Comparison of ENCODE assay signal across 1 cellular context in genomic region chr20:36547186-36548005, GRCh38.
TF ChIP-seq lines count a peak whose summit lies in the region.

No MANE protein-coding gene starts in this region.

TF ChIP-seq in GM23338, 12 proteins besides CTCF, POLR2A, EP300 and RAD21 (continued from another document):
- no peak for TF ChIP-seq ZNF331 (CRISPR knock-in tag; IDR thresholded peaks at IDR 0.05; ENCODE audit: low read depth)
- TF ChIP-seq CREB1 (CRISPR knock-in tag; IDR thresholded peaks at IDR 0.05; ENCODE audit: low read depth): no peak
- no peak for TF ChIP-seq NANOG (IDR thresholded peaks at IDR 0.05; ENCODE audit: borderline replicate concordance)
- TF ChIP-seq ZNF114 (CRISPR knock-in tag; IDR thresholded peaks at IDR 0.05): no peak
- no peak for TF ChIP-seq POLR2AphosphoS5 (IDR thresholded peaks at IDR 0.05; ENCODE audit: low read depth)
- TF ChIP-seq JUNB (IDR thresholded peaks at IDR 0.05; ENCODE audit: unreplicated experiment): no peak
- no peak for TF ChIP-seq EZH2 (IDR thresholded peaks at IDR 0.05; ENCODE audit: low read depth, unreplicated experiment)
- TF ChIP-seq ZNF462 (CRISPR knock-in tag; IDR thresholded peaks at IDR 0.05): no peak
- TF ChIP-seq EZH2phosphoT487 (IDR thresholded peaks at IDR 0.05; ENCODE audit: unreplicated experiment): no peak
- no peak for TF ChIP-seq STAT1 (IDR thresholded peaks at IDR 0.05; ENCODE audit: unreplicated experiment)
- TF ChIP-seq ETS1 (IDR thresholded peaks at IDR 0.05): no peak
